ENCODE assay signal across 31 cellular contexts in genomic region chr22:45565973-45566372, GRCh38.
"Had no signal": no experiment of that assay in that cellular context is flagged by ENCODE, and none has a peak within 500 bp of the region (broad histone marks: within the 10 kb centered on the region; RNA-seq: fewer than 3 reads in every experiment).

No MANE protein-coding gene starts in this region.

- H3K27me3 Mint-ChIP-seq: progenitor cell of endocrine pancreas had no signal

- H3K27me3 ChIP-seq: hepatocyte, neural progenitor cell, ovary, testis, thyroid gland, upper lobe of left lung, vagina had no signal

- H3K27ac Mint-ChIP-seq: immature natural killer cell; mesothelial cell of epicardium; natural killer cell; neural progenitor cell; stimulated activated naive B cell treated with anti-CD40 and anti-IgM and Interleukin-4, amounts not matched to agents 10 μg/mL and 1 μg/mL and 100 μg/mL, for 72 hours had no signal

- H3K27ac ChIP-seq: hepatocyte, left lung, neural progenitor cell, neutrophil, ovary, skin epidermis, stomach, testis, thyroid gland, transverse colon, upper lobe of left lung, vagina had no signal

- H3K4me3 Mint-ChIP-seq: immature natural killer cell; mesothelial cell of epicardium; naive B cell; natural killer cell; nephron progenitor cell; neural progenitor cell; stimulated activated naive B cell treated with anti-CD40 and anti-IgM and Interleukin-4, amounts not matched to agents 10 μg/mL and 1 μg/mL and 100 μg/mL, for 72 hours had no signal

- H3K4me1 ChIP-seq: left lung, neural progenitor cell, stomach, testis, thyroid gland, transverse colon, upper lobe of left lung, vagina had no signal

- H3K4me3 ChIP-seq: hepatocyte, left lung, lung, neural progenitor cell, ovary, skin epidermis, stomach, testis, thyroid gland, transverse colon, upper lobe of left lung, vagina had no signal

- H3K9me3 ChIP-seq: neutrophil, ovary, testis, thyroid gland, vagina had no signal

- H3K36me3 ChIP-seq: left lung, neutrophil, ovary, thyroid gland, transverse colon had no signal

- ATAC-seq: left colon; left lung; natural killer cell; sciatic nerve; stimulated activated naive B cell treated with anti-CD40 and anti-IgM and Interleukin-4, amounts not matched to agents 10 μg/mL and 1 μg/mL and 100 μg/mL, for 72 hours; stimulated activated naive CD8-positive, alpha-beta T cell treated with anti-CD3 and anti-CD28 coated beads, Interleukin-15, Interleukin-2, amounts not matched to agents 100 U/mL and 50 U/mL, for 24 hours had no signal

- DNase-seq: immature natural killer cell; left colon; left lung; mesendoderm; naive B cell; natural killer cell; nephron progenitor cell; occipital lobe; ovary; retina; right cardiac atrium; stimulated activated CD4-positive, alpha-beta T cell treated with anti-CD3 and anti-CD28 coated beads, Interleukin-12 subunit alpha, Interleukin-12 subunit beta, amount 100 ng/mL, for 4 hours; stimulated activated CD4-positive, alpha-beta T cell treated with anti-CD3 and anti-CD28 coated beads, Interleukin-15, amount 100 ng/mL, for 24 hours; stimulated activated CD4-positive, alpha-beta T cell treated with anti-CD3 and anti-CD28 coated beads, Interleukin-2, amount 100 ng/mL, for 24 hours; stimulated activated CD4-positive, alpha-beta T cell treated with anti-CD3 and anti-CD28 coated beads, Interleukin-4, amount 100 ng/mL, for 1 hour; stimulated activated naive B cell treated with anti-CD40 and anti-IgM and Interleukin-4, amounts not matched to agents 10 μg/mL and 1 μg/mL and 100 μg/mL, for 72 hours; stimulated activated naive CD8-positive, alpha-beta T cell treated with anti-CD3 and anti-CD28 coated beads, Interleukin-15, Interleukin-2, amounts not matched to agents 100 U/mL and 50 U/mL, for 24 hours; stomach; testis; thyroid gland; transverse colon; upper lobe of left lung had no signal

- H3K4me1 Mint-ChIP-seq: immature natural killer cell; naive B cell; natural killer cell; neural progenitor cell; stimulated activated naive B cell treated with anti-CD40 and anti-IgM and Interleukin-4, amounts not matched to agents 10 μg/mL and 1 μg/mL and 100 μg/mL, for 72 hours had no signal
